In genomic region chr16:4855804-4856203, GRCh38 we compare ENCODE assay signal across 24 cellular contexts.
"Had no signal": no experiment of that assay in that cellular context is flagged by ENCODE, and none has a peak within 500 bp of the region (broad histone marks: within the 10 kb centered on the region; RNA-seq: fewer than 3 reads in every experiment).

No MANE protein-coding gene starts in this region.

- H3K27me3 ChIP-seq: colonic mucosa, foreskin keratinocyte, gastroesophageal sphincter, heart left ventricle, hepatocyte, left lung had no signal

- H3K27ac Mint-ChIP-seq: dendritic cell treated with granulocyte-macrophage colony-stimulating factor and Interleukin-4, amounts not matched to agents 40 ng/mL and 50 ng/mL, for 4 days; endodermal cell had no signal

- H3K4me3 ChIP-seq: colonic mucosa, gastroesophageal sphincter, heart left ventricle, hepatocyte, left lung, lower lobe of right lung had no signal

- H3K4me3 Mint-ChIP-seq: dendritic cell treated with granulocyte-macrophage colony-stimulating factor and Interleukin-4, amounts not matched to agents 40 ng/mL and 50 ng/mL, for 4 days; effector memory CD8-positive, alpha-beta T cell; endodermal cell; immature natural killer cell; naive thymus-derived CD4-positive, alpha-beta T cell had no signal

- H3K27me3 Mint-ChIP-seq: dendritic cell treated with granulocyte-macrophage colony-stimulating factor and Interleukin-4, amounts not matched to agents 40 ng/mL and 50 ng/mL, for 4 days; effector memory CD8-positive, alpha-beta T cell; naive thymus-derived CD4-positive, alpha-beta T cell had no signal

- H3K9me3 Mint-ChIP-seq: dendritic cell treated with granulocyte-macrophage colony-stimulating factor and Interleukin-4, amounts not matched to agents 40 ng/mL and 50 ng/mL, for 4 days; effector memory CD8-positive, alpha-beta T cell; endodermal cell; immature natural killer cell had no signal

- H3K27ac ChIP-seq: colonic mucosa, epithelial cell of prostate, foreskin keratinocyte, gastroesophageal sphincter, heart left ventricle, hepatocyte, left lung, lower lobe of right lung had no signal

- DNase-seq: colonic mucosa; cortex of kidney; effector CD8-positive, alpha-beta T cell; effector memory CD8-positive, alpha-beta T cell; endodermal cell; erythroblast; heart left ventricle; hypothalamus; immature natural killer cell; islet precursor cell; kidney; left colon; left lung; left ventricle myocardium superior; lower lobe of right lung; mesenchymal stem cell; midbrain; naive thymus-derived CD4-positive, alpha-beta T cell had no signal

- H3K9me3 ChIP-seq: colonic mucosa, gastroesophageal sphincter, heart left ventricle, left lung, lower lobe of right lung had no signal

- ATAC-seq: effector memory CD8-positive, alpha-beta T cell; esophagus mucosa; foreskin keratinocyte; gastroesophageal sphincter; heart left ventricle; left colon; left lung; left ventricle myocardium superior; lower lobe of right lung; naive thymus-derived CD4-positive, alpha-beta T cell had no signal
